16 cellular contexts compared by ENCODE assay signal in genomic region chr3:52181543-52181942, GRCh38. TPM values are rescaled to one million over a fixed set of nuclear protein-coding genes. Genes with fewer than 3 reads are reported as not detected.
DNase-seq lines count a peak whose midpoint lies in the region; ATAC-seq and TF ChIP-seq lines count a peak whose summit lies in the region.
"Had no signal": no experiment of that assay in that cellular context is flagged by ENCODE, and none has a peak within 500 bp of the region (broad histone marks: within the 10 kb centered on the region; RNA-seq: fewer than 3 reads in every experiment).

No MANE protein-coding gene starts in this region.

- CTCF ChIA-PET in CD4-positive, alpha-beta T cell (lab: Charles Lee) = interaction anchor here (0.5 to 1.3 kb wide), 2 partner anchors 23 to 38 kb away, joined by 3 read pairs; no protein-coding TSS in a partner anchor

- POLR2A ChIA-PET in CD4-positive, alpha-beta T cell (lab: Charles Lee) = no interaction called here

- no peaks in the 10 kb centered on the region for H3K4me1 Mint-ChIP-seq in CD4-positive, alpha-beta T cell (ENCODE audit: low read depth)

- H3K27me3 ChIP-seq in RWPE2 (ENCODE audit: insufficient read depth, poor library complexity, severe bottlenecking) = no peaks in the 10 kb centered on the region
- no peaks in the 10 kb centered on the region for H3K27me3 ChIP-seq in CD4-positive, alpha-beta T cell (ENCODE audit: control insufficient read depth, insufficient read depth, low read length)
- H3K27me3 ChIP-seq: SJCRH30 had no signal

- H3K4me1 ChIP-seq in RWPE2 (ENCODE audit: insufficient read depth, poor library complexity, severe bottlenecking) = no peaks in the 10 kb centered on the region

- no peaks in the 10 kb centered on the region for H3K9me3 Mint-ChIP-seq in CD4-positive, alpha-beta T cell
- H3K9me3 Mint-ChIP-seq: activated CD4-positive, alpha-beta T cell treated with anti-CD3 and anti-CD28 coated beads, Interleukin-2, amount 10 ng/mL, durations not matched to agents 7 days and 5 days; activated T-cell treated with anti-CD3 and anti-CD28 coated beads, Interleukin-2, amount 50 U/mL, for 4 hours had no signal

- H3K36me3 ChIP-seq in RWPE2 (ENCODE audit: low read depth) = no peaks in the 10 kb centered on the region
- H3K36me3 ChIP-seq: SJCRH30 had no signal

- ATAC-seq in RWPE2 (ENCODE audit: low read depth) = peak; percentile 84
- ATAC-seq in sciatic nerve = peak; percentile 42
- no peak for ATAC-seq in CD4-positive, alpha-beta T cell (ENCODE audit: poor library complexity)
- no peak for ATAC-seq in HG03095 (IDR thresholded peaks at IDR 0.05; ENCODE audit: unreplicated experiment)

- no peaks in the 10 kb centered on the region for H3K9me3 ChIP-seq in RWPE2 (ENCODE audit: severe bottlenecking)
- H3K9me3 ChIP-seq in CD4-positive, alpha-beta T cell (ENCODE audit: control insufficient read depth, low read length) = no peaks in the 10 kb centered on the region
- H3K9me3 ChIP-seq: SJCRH30 had no signal

- DNase-seq in GM04504 (ENCODE audit: low read depth) (peak; percentile 48), RWPE2 (ENCODE audit: low spot score) (peak; percentile 22), fibroblast of peridontal ligament (ENCODE audit: extremely low read depth) (peak; percentile 53), sciatic nerve (ENCODE audit: low spot score) (no peak), NCI-H2029 (lab: John Stamatoyannopoulos, UW) (no peak)
- no peak for DNase-seq in CD4-positive, alpha-beta T cell
- DNase-seq: activated CD4-positive, alpha-beta T cell treated with anti-CD3 and anti-CD28 coated beads, Interleukin-2, amount 10 ng/mL, durations not matched to agents 7 days and 5 days; activated T-cell treated with anti-CD3 and anti-CD28 coated beads, Interleukin-2, amount 50 U/mL, for 4 hours; cortex of kidney; DND-41; NCI-H2171; NK-92 treated with Interleukin-12 subunit alpha and Interleukin-12 subunit beta, amount 100 ng/mL, for 24 hours; T-helper 9 cell had no signal

- H3K27ac ChIP-seq in RWPE2 (ENCODE audit: poor library complexity, severe bottlenecking) = no peak overlapping the region
- no peak overlapping the region for H3K27ac ChIP-seq in CD4-positive, alpha-beta T cell (ENCODE audit: low read depth, low read length)
- H3K27ac ChIP-seq: SJCRH30 had no signal

- no peak overlapping the region for H3K4me3 ChIP-seq in RWPE2 (ENCODE audit: severe bottlenecking)
- H3K4me3 ChIP-seq: SJCRH30 had no signal

- H3K4me3 Mint-ChIP-seq in CD4-positive, alpha-beta T cell = no peak overlapping the region
- H3K4me3 Mint-ChIP-seq: activated CD4-positive, alpha-beta T cell treated with anti-CD3 and anti-CD28 coated beads, Interleukin-2, amount 10 ng/mL, durations not matched to agents 7 days and 5 days; activated T-cell treated with anti-CD3 and anti-CD28 coated beads, Interleukin-2, amount 50 U/mL, for 4 hours; CD14-positive monocyte had no signal

- intact Hi-C loops in sciatic nerve (cut with DNase I) = no loop called here
- intact Hi-C loops in CD4-positive, alpha-beta T cell (cut with DNase I, micrococcal nuclease) = no loop called here

- H3K36me3 Mint-ChIP-seq in CD4-positive, alpha-beta T cell (ENCODE audit: low read depth) = no peaks in the 10 kb centered on the region

- H3K27ac Mint-ChIP-seq in CD4-positive, alpha-beta T cell = no peak overlapping the region
- H3K27ac Mint-ChIP-seq: activated CD4-positive, alpha-beta T cell treated with anti-CD3 and anti-CD28 coated beads, Interleukin-2, amount 10 ng/mL, durations not matched to agents 7 days and 5 days had no signal

- TF ChIP-seq CTCF in RWPE2 (IDR thresholded peaks at IDR 0.05; ENCODE audit: poor library complexity, severe bottlenecking) = no peak
- no peak for TF ChIP-seq CTCF in CD4-positive, alpha-beta T cell (IDR thresholded peaks at IDR 0.05)

- H3K27me3 Mint-ChIP-seq in CD4-positive, alpha-beta T cell = no peaks in the 10 kb centered on the region
- H3K27me3 Mint-ChIP-seq: activated CD4-positive, alpha-beta T cell treated with anti-CD3 and anti-CD28 coated beads, Interleukin-2, amount 10 ng/mL, durations not matched to agents 7 days and 5 days had no signal

RNA-seq across cellular contexts. Expression of gene ALAS1, which starts 16.4 kb away (rescaled TPM):
- 39.1 TPM for total RNA-seq in sciatic nerve
- 1 to 10 TPM; 6.0 to 7.0 TPM for total RNA-seq in CD4-positive, alpha-beta T cell

RNA-seq across cellular contexts. Expression of gene POC1A, which starts 27.3 kb away (rescaled TPM):
- total RNA-seq in sciatic nerve = 2.1 TPM
- total RNA-seq in CD4-positive, alpha-beta T cell = under 1 TPM; 0.22 to 0.39 TPM

RNA-seq across cellular contexts. Expression of gene TLR9, which starts 43.9 kb away (rescaled TPM):
- total RNA-seq in sciatic nerve = 1.1 TPM
- under 1 TPM; 0.08 to 0.17 TPM for total RNA-seq in CD4-positive, alpha-beta T cell
- total RNA-seq: SJCRH30 had no signal

RNA-seq across cellular contexts. Expression of gene TWF2, which starts 57.4 kb away (rescaled TPM):
- total RNA-seq in sciatic nerve = 39.8 TPM
- 10 to 100 TPM; 17.4 to 21.7 TPM for total RNA-seq in CD4-positive, alpha-beta T cell

Comparison
In these comparisons a context has a peak if more than half of its experiments do, and no peak if none do; other contexts are left out.
1. DNase-seq: peak in GM04504 (single experiment), RWPE2 (single experiment) and fibroblast of peridontal ligament (single experiment); none in sciatic nerve (single experiment), CD4-positive, alpha-beta T cell (0 of 10) and NCI-H2029 (single experiment).
2. ATAC-seq: peak in RWPE2 (single experiment) and sciatic nerve (single experiment); none in CD4-positive, alpha-beta T cell (single experiment) and HG03095 (single experiment).